In genomic region chr1:160498301-160499065, GRCh38 we compare ENCODE assay signal across 2 cellular contexts.
TF ChIP-seq lines count a peak whose summit lies in the region.

No MANE protein-coding gene starts in this region.

TF ChIP-seq in A549, 52 proteins besides CTCF, POLR2A, EP300 and RAD21:
- peak; percentile 32 for TF ChIP-seq ZFP36 (IDR thresholded peaks at IDR 0.05; ENCODE audit: borderline replicate concordance, partially characterized antibody)

TF ChIP-seq in K562, 482 proteins besides CTCF, POLR2A, EP300 and RAD21:
- TF ChIP-seq AFF1 (IDR thresholded peaks at IDR 0.05; ENCODE audit: low read depth in 1 of 2, partially characterized antibody in 2 of 2) (peak; percentile 66 to 99), CC2D1A (IDR thresholded peaks at IDR 0.05) (0 out of 2 replicates have a peak, but pooled peaks have one; percentile 45), CBX5 (IDR thresholded peaks at IDR 0.05; ENCODE audit: borderline replicate concordance, low read depth) (0 out of 2 replicates have a peak, but pooled peaks have one; percentile 9), ZNF431 (CRISPR knock-in tag; IDR thresholded peaks at IDR 0.05) (peak; percentile 89), CBX3 (IDR thresholded peaks at IDR 0.05; ENCODE audit: borderline replicate concordance in 1 of 2, low read length in 2 of 2) (peak in 1 of 2 experiments; percentile 26; a peak in 1 of 3 replicates), TRIM24 (IDR thresholded peaks at IDR 0.05) (peak in 1 of 2 experiments; percentile 43; a peak in 1 of 4 replicates)
- TF ChIP-seq, protein P1, sequence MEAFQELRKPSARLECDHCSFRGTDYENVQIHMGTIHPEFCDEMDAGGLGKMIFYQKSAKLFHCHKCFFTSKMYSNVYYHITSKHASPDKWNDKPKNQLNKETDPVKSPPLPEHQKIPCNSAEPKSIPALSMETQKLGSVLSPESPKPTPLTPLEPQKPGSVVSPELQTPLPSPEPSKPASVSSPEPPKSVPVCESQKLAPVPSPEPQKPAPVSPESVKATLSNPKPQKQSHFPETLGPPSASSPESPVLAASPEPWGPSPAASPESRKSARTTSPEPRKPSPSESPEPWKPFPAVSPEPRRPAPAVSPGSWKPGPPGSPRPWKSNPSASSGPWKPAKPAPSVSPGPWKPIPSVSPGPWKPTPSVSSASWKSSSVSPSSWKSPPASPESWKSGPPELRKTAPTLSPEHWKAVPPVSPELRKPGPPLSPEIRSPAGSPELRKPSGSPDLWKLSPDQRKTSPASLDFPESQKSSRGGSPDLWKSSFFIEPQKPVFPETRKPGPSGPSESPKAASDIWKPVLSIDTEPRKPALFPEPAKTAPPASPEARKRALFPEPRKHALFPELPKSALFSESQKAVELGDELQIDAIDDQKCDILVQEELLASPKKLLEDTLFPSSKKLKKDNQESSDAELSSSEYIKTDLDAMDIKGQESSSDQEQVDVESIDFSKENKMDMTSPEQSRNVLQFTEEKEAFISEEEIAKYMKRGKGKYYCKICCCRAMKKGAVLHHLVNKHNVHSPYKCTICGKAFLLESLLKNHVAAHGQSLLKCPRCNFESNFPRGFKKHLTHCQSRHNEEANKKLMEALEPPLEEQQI (IDR thresholded peaks at IDR 0.05), result 0 out of 2 replicates have a peak, but pooled peaks have one; percentile 64
